7 cellular contexts compared by ENCODE assay signal in the genomic region with DNA sequence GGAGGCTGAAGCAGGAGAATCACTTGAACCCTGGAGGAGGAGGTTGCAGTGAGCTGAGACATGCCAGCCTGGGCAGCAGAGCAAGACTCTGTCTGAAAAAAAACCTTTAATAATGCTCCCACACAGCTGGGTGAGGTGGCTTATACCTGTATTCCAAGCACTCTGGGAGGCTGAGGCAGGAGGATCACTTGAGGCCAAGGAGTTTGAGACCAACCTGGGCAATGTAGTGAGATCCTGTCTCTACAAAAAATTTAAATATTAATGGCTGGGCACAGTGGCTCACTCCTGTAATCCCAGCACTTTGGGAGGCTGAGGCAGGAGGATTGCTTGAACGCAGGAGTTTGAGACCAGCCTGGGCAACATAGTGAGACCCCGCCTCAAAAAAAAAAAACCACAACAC. TPM values are rescaled to one million over a fixed set of nuclear protein-coding genes. Genes with fewer than 3 reads are reported as not detected.
DNase-seq lines count a peak whose midpoint lies in the region; ATAC-seq and TF ChIP-seq lines count a peak whose summit lies in the region.
"Not testable (repeated sequence)": the region's sequence is repeated elsewhere in the genome, so short reads cannot be mapped to it uniquely, and the experiment has no call there.

No MANE protein-coding gene starts in this region.

- intact Hi-C loops in CD4-positive, alpha-beta T cell (cut with DNase I, micrococcal nuclease): loop anchor here in 1 of 2 experiments (5.0 kb wide), 1 partner anchor 67 kb away; no protein-coding TSS in a partner anchor
- intact Hi-C loops in adrenal gland (cut with DNase I); left ventricle myocardium inferior (cut with micrococcal nuclease): not testable (repeated sequence)

- CTCF ChIA-PET in CD4-positive, alpha-beta T cell (lab: Charles Lee): not testable (repeated sequence)

- H3K9me3 Mint-ChIP-seq in CD4-positive, alpha-beta T cell; naive thymus-derived CD8-positive, alpha-beta T cell; stimulated activated effector memory CD8-positive, alpha-beta T cell treated with anti-CD3 and anti-CD28 coated beads, Interleukin-12 subunit alpha, Interleukin-12 subunit beta, amount 100 ng/mL, for 72 hours: not testable (repeated sequence)

- POLR2A ChIA-PET in CD4-positive, alpha-beta T cell (lab: Charles Lee); naive thymus-derived CD8-positive, alpha-beta T cell (lab: Charles Lee): not testable (repeated sequence)

- not testable (repeated sequence) for H3K27ac Mint-ChIP-seq in CD4-positive, alpha-beta T cell; stimulated activated effector memory CD8-positive, alpha-beta T cell treated with anti-CD3 and anti-CD28 coated beads, Interleukin-12 subunit alpha, Interleukin-12 subunit beta, amount 100 ng/mL, for 72 hours
- peak overlapping the region in 2 of 10 donors; percentile 33 to 76 for H3K27ac Mint-ChIP-seq in naive thymus-derived CD8-positive, alpha-beta T cell

- ATAC-seq in CD4-positive, alpha-beta T cell (ENCODE audit: poor library complexity); naive thymus-derived CD8-positive, alpha-beta T cell; stimulated activated effector memory CD8-positive, alpha-beta T cell treated with anti-CD3 and anti-CD28 coated beads, Interleukin-12 subunit alpha, Interleukin-12 subunit beta, amount 100 ng/mL, for 72 hours: not testable (repeated sequence)

- H3K4me2 ChIP-seq in Loucy (ENCODE audit: low read depth, low read length, poor library complexity, severe bottlenecking): peak overlapping the region; percentile 81

- DNase-seq in CD4-positive, alpha-beta T cell; WERI-Rb-1; left ventricle myocardium inferior; naive thymus-derived CD8-positive, alpha-beta T cell; stimulated activated effector memory CD8-positive, alpha-beta T cell treated with anti-CD3 and anti-CD28 coated beads, Interleukin-12 subunit alpha, Interleukin-12 subunit beta, amount 100 ng/mL, for 72 hours (ENCODE audit: low spot score in 2 of 2): not testable (repeated sequence)
- peak in 1 of 7 donors; percentile 49 for DNase-seq in adrenal gland

- H3K27me3 Mint-ChIP-seq in CD4-positive, alpha-beta T cell; naive thymus-derived CD8-positive, alpha-beta T cell: not testable (repeated sequence)

- peaks cover 17% of the 10 kb centered on the region for H3K36me3 Mint-ChIP-seq in CD4-positive, alpha-beta T cell (ENCODE audit: low read depth)
- H3K36me3 Mint-ChIP-seq in naive thymus-derived CD8-positive, alpha-beta T cell: not testable (repeated sequence)
- peaks cover 19% of the 10 kb centered on the region for H3K36me3 Mint-ChIP-seq in stimulated activated effector memory CD8-positive, alpha-beta T cell treated with anti-CD3 and anti-CD28 coated beads, Interleukin-12 subunit alpha, Interleukin-12 subunit beta, amount 100 ng/mL, for 72 hours

- not testable (repeated sequence) for H3K27ac ChIP-seq in CD4-positive, alpha-beta T cell (ENCODE audit: low read depth, low read length); left ventricle myocardium inferior (replicated peaks)
- peak overlapping the region; percentile 91 for H3K27ac ChIP-seq in WERI-Rb-1
- peak overlapping the region in 3 of 5 donors; percentile 65 to 97 (median 91) for H3K27ac ChIP-seq in adrenal gland

- 93 to 100% (median 99%) methylated on average over 2 of the region's 2 CpGs for WGBS in adrenal gland, 4 donors

- H3K79me2 ChIP-seq in Loucy (ENCODE audit: insufficient read depth, low read length): peaks cover 57% of the 10 kb centered on the region

- not testable (repeated sequence) for H3F3A ChIP-seq in Loucy (ENCODE audit: low read depth)

- not testable (repeated sequence) for TF ChIP-seq CTCF in CD4-positive, alpha-beta T cell (IDR thresholded peaks at IDR 0.05); Loucy (conservative IDR thresholded peaks at IDR 0.05; ENCODE audit: low read length); WERI-Rb-1 (IDR thresholded peaks at IDR 0.05; ENCODE audit: low read depth, low read length); adrenal gland (IDR thresholded peaks at IDR 0.05); left ventricle myocardium inferior (IDR thresholded peaks at IDR 0.05; ENCODE audit: borderline replicate concordance)

- H3K4me3 ChIP-seq in Loucy (ENCODE audit: low read length, poor library complexity, severe bottlenecking); WERI-Rb-1 (ENCODE audit: low read depth, low read length): not testable (repeated sequence)
- H3K4me3 ChIP-seq in adrenal gland: peak overlapping the region in 1 of 4 donors; percentile 71
- H3K4me3 ChIP-seq in left ventricle myocardium inferior: peak overlapping the region; percentile 93

- H3K9ac ChIP-seq in Loucy (ENCODE audit: low read depth, low read length, poor library complexity, severe bottlenecking): peak overlapping the region; percentile 88

- peak overlapping the region; percentile 20 for H3K4me3 Mint-ChIP-seq in CD4-positive, alpha-beta T cell
- H3K4me3 Mint-ChIP-seq in naive thymus-derived CD8-positive, alpha-beta T cell: peak overlapping the region in 6 of 10 donors; percentile 34 to 100 (median 94)
- peak overlapping the region; percentile 99 for H3K4me3 Mint-ChIP-seq in stimulated activated effector memory CD8-positive, alpha-beta T cell treated with anti-CD3 and anti-CD28 coated beads, Interleukin-12 subunit alpha, Interleukin-12 subunit beta, amount 100 ng/mL, for 72 hours

- H3K4me1 Mint-ChIP-seq in CD4-positive, alpha-beta T cell (ENCODE audit: low read depth): peaks cover 40% of the 10 kb centered on the region
- H3K4me1 Mint-ChIP-seq in naive thymus-derived CD8-positive, alpha-beta T cell: peaks cover 10 to 62% (median 41%) of the 10 kb centered on the region in 4 donors
- H3K4me1 Mint-ChIP-seq in stimulated activated effector memory CD8-positive, alpha-beta T cell treated with anti-CD3 and anti-CD28 coated beads, Interleukin-12 subunit alpha, Interleukin-12 subunit beta, amount 100 ng/mL, for 72 hours: peaks cover 12% of the 10 kb centered on the region

- H3K9me3 ChIP-seq in CD4-positive, alpha-beta T cell (ENCODE audit: control insufficient read depth, low read length); Loucy (ENCODE audit: insufficient read depth, low read depth, low read length); WERI-Rb-1 (ENCODE audit: severe bottlenecking); adrenal gland (replicated peaks in 1 of 3); left ventricle myocardium inferior (replicated peaks): not testable (repeated sequence)

- peaks cover 17% of the 10 kb centered on the region for H4K20me1 ChIP-seq in Loucy (ENCODE audit: insufficient read depth, low read length, poor library complexity, severe bottlenecking)

- TF ChIP-seq POLR2A in adrenal gland (IDR thresholded peaks at IDR 0.05): not testable (repeated sequence)

- H2AFZ ChIP-seq in Loucy (ENCODE audit: low read length): not testable (repeated sequence)

- H3K27me3 ChIP-seq in CD4-positive, alpha-beta T cell (ENCODE audit: control insufficient read depth, insufficient read depth, low read length); Loucy (ENCODE audit: insufficient read depth, low read length, poor library complexity, severe bottlenecking); WERI-Rb-1 (ENCODE audit: insufficient read depth, low read depth, severe bottlenecking); adrenal gland; left ventricle myocardium inferior (ENCODE audit: low read depth): not testable (repeated sequence)

- H3K36me3 ChIP-seq in Loucy (ENCODE audit: insufficient read depth, low read length); adrenal gland (replicated peaks in 1 of 2); left ventricle myocardium inferior: not testable (repeated sequence)
- H3K36me3 ChIP-seq in WERI-Rb-1: peaks cover 29% of the 10 kb centered on the region

- H3K9me2 ChIP-seq in Loucy (replicated peaks; ENCODE audit: low read depth, low read length): not testable (repeated sequence)

- H3K4me1 ChIP-seq in Loucy (ENCODE audit: insufficient read depth, low read length, poor library complexity, severe bottlenecking): peaks cover 26% of the 10 kb centered on the region
- peaks cover 28 to 44% of the 10 kb centered on the region in 2 donors for H3K4me1 ChIP-seq in adrenal gland (replicated peaks in 1 of 2)
- H3K4me1 ChIP-seq in left ventricle myocardium inferior: peaks cover 72% of the 10 kb centered on the region

RNA-seq across cellular contexts. Expression of a gene that starts 2.1 kb away (rescaled TPM):
- 10 to 100 TPM; 12.9 to 13.1 TPM for total RNA-seq in CD4-positive, alpha-beta T cell
- 10 to 100 TPM; 44.2 to 86.0 (median 60.5) TPM for total RNA-seq in adrenal gland
- 10 to 100 TPM; 75.3 to 97.7 (median 86.4) TPM for polyA plus RNA-seq in adrenal gland
- 56.9 TPM for total RNA-seq in left ventricle myocardium inferior
- total RNA-seq in naive thymus-derived CD8-positive, alpha-beta T cell: 10 to 100 TPM; 32.2 to 35.6 TPM
- polyA plus RNA-seq in naive thymus-derived CD8-positive, alpha-beta T cell: 10 to 100 TPM; 17.8 to 26.7 (median 24.7) TPM

Comparison
In these comparisons a context has a peak if more than half of its experiments do, and no peak if none do; other contexts are left out.
1. H3K4me3 Mint-ChIP-seq: peak in every context shown above with its lines; median percentile 99 in stimulated activated effector memory CD8-positive, alpha-beta T cell treated with anti-CD3 and anti-CD28 coated beads, Interleukin-12 subunit alpha, Interleukin-12 subunit beta, amount 100 ng/mL, for 72 hours; 94 in naive thymus-derived CD8-positive, alpha-beta T cell; 20 in CD4-positive, alpha-beta T cell.